Comparison of ENCODE assay signal across 13 cellular contexts in genomic region chr7:135748770-135749169, GRCh38. TPM values are rescaled to one million over a fixed set of nuclear protein-coding genes. Genes with fewer than 3 reads are reported as not detected.
DNase-seq lines count a peak whose midpoint lies in the region; ATAC-seq and TF ChIP-seq lines count a peak whose summit lies in the region.
"Had no signal": no experiment of that assay in that cellular context is flagged by ENCODE, and none has a peak within 500 bp of the region (broad histone marks: within the 10 kb centered on the region; RNA-seq: fewer than 3 reads in every experiment).

Gene FAM180A, minus strand, starts transcription at chr7:135748813. Its CDS starts 233 bp downstream, at chr7:135748580.

- peak within 1 kb of the TSS; percentile 26 for H3K4me3 ChIP-seq in MG63
- H3K4me3 ChIP-seq in esophagus squamous epithelium, result peak within 1 kb of the TSS in 3 of 4 donors; percentile 26 to 55 (median 36)
- peak within 1 kb of the TSS; percentile 40 for H3K4me3 ChIP-seq in upper lobe of right lung

- DNase-seq in MG63, result peak; percentile 89
- DNase-seq in esophagus squamous epithelium (lab: John Stamatoyannopoulos, UW), result no peak
- peak; percentile 68 for DNase-seq in mucosa of gallbladder (ENCODE audit: low spot score)
- DNase-seq in upper lobe of right lung, result no peak
- DNase-seq in NK-92 (lab: John Stamatoyannopoulos, UW; ENCODE audit: unreplicated experiment), result no peak
- no peak for DNase-seq in DMS79 treated with DMSO at 0.1 percent for 48 hours (lab: John Stamatoyannopoulos, UW)
- DNase-seq: activated CD4-positive, alpha-beta T cell treated with anti-CD3 and anti-CD28 coated beads for 36 hours; activated naive CD4-positive, alpha-beta T cell treated with anti-CD3 and anti-CD28 coated beads, Interleukin-2, amount 50 U/mL, for 16 hours; naive thymus-derived CD8-positive, alpha-beta T cell; NCI-H2081; stimulated activated CD4-positive, alpha-beta T cell treated with anti-CD3 and anti-CD28 coated beads, Interleukin-4, amount 100 ng/mL, for 4 hours had no signal

- 32 to 55% methylated on average over 5 to 8 of the region's 11 CpGs for WGBS in esophagus squamous epithelium, 2 donors

- H3K27me3 ChIP-seq in MG63 (no peaks in the 10 kb centered on the region), esophagus squamous epithelium (no peaks in the 10 kb centered on the region), upper lobe of right lung (no peaks in the 10 kb centered on the region)

- TF ChIP-seq CTCF in esophagus squamous epithelium (IDR thresholded peaks at IDR 0.05) (no peak), upper lobe of right lung (IDR thresholded peaks at IDR 0.05) (no peak)

- H3K36me3 ChIP-seq in MG63 (no peaks in the 10 kb centered on the region), esophagus squamous epithelium (no peaks in the 10 kb centered on the region), upper lobe of right lung (no peaks in the 10 kb centered on the region)

- H3K27ac ChIP-seq in esophagus squamous epithelium, result peak within 1 kb of the TSS; percentile 51 to 78 (median 61)
- H3K27ac ChIP-seq in upper lobe of right lung, result peak within 1 kb of the TSS; percentile 24

- no peak for TF ChIP-seq POLR2A in esophagus squamous epithelium (IDR thresholded peaks at IDR 0.05)

- ATAC-seq in upper lobe of right lung (peak; percentile 47), HG02840 (IDR thresholded peaks at IDR 0.05; ENCODE audit: low FRiP score, unreplicated experiment) (no peak)
- ATAC-seq: activated CD4-positive, alpha-beta T cell treated with anti-CD3 and anti-CD28 coated beads for 36 hours; naive thymus-derived CD8-positive, alpha-beta T cell had no signal

- H3K9me3 ChIP-seq in MG63 (no peaks in the 10 kb centered on the region), esophagus squamous epithelium (no peaks in the 10 kb centered on the region), upper lobe of right lung (no peaks in the 10 kb centered on the region)

- H3K4me1 ChIP-seq in esophagus squamous epithelium (peaks cover 5 to 46% (median 22%) of the 10 kb centered on the region in 3 donors), upper lobe of right lung (peaks cover 5% of the 10 kb centered on the region)

- intact Hi-C loops in esophagus squamous epithelium (cut with DNase I), result no loop called here
- intact Hi-C loops in upper lobe of right lung (cut with DNase I), result no loop called here

RNA-seq across cellular contexts. Expression of gene FAM180A, which starts in this region (rescaled TPM):
- 3.8 and 6.8 TPM in 2 replicates for total RNA-seq in MG63 (2014; rRNA removed; shearing (Covaris generic); ENCODE audit: low replicate concordance)
- total RNA-seq in esophagus squamous epithelium (1 to 10 TPM in 1 of 4 donors, under 1 TPM in 3; 0.38 to 5.0 (median 0.60) TPM), mucosa of gallbladder (13.7 TPM), upper lobe of right lung (6.8 TPM)
- total RNA-seq: activated CD4-positive, alpha-beta T cell treated with anti-CD3 and anti-CD28 coated beads for 36 hours; HT1080; naive thymus-derived CD8-positive, alpha-beta T cell had no signal

Comparison
In these comparisons a context has a peak if more than half of its experiments do, and no peak if none do; other contexts are left out.
1. DNase-seq: peak in MG63 (single experiment) and mucosa of gallbladder (single experiment); none in esophagus squamous epithelium (single experiment), upper lobe of right lung (single experiment), NK-92 (single experiment) and DMS79 treated with DMSO at 0.1 percent for 48 hours (single experiment).
2. Peak in every context shown above with its lines, with median percentiles within 50 percentile points of each other: H3K4me3 ChIP-seq.